ENCODE assay signal across 1 cellular context in the genomic region with DNA sequence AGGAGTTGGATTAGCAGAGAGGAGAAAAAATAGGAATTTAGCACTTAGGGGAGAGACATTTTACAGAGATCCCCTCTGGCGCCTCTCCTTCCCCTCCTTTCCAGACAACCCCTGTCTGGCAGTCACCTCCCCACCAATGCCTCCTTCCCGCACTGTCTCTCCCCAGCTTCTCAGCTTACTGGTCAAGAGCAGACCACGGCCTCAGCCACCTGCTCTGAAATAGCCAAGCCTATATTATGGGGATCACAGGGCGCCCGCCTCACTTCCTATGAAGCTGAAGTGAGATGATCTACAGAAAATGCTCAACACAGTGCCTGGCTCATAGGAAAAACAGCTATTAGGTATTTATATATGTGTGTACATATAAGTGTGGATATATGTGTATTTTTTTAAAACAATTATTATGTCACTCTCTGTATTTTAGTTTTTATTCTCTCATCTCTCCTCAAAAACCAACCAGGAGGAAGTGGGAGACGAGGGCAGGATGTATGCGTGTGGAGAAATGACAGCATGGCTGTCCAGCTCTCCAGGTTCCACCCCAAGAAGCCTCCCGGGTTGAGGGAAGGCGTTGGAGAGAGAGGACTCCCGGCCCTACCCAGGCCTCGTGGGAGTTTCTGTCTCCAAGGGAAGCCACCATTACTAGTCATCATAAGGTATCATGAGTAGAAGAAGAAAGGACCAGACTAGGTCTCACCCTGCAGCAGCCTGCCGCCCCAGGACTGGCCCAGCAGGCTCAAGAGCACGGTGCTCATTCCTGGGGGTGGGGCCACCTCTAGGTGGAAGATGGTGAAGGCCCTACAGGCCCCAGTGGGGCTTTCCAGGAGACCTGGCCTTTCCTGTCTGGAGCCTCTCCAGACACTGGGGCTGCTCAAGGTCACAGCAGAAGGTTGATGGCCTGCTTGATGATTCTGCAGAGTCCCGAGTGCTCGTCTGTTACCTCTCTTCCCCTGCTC.
TF ChIP-seq lines count a peak whose summit lies in the region.

No MANE protein-coding gene starts in this region.

TF ChIP-seq in GM23338, 12 proteins besides CTCF, POLR2A, EP300 and RAD21 (continued from another document):
- TF ChIP-seq, protein P1, sequence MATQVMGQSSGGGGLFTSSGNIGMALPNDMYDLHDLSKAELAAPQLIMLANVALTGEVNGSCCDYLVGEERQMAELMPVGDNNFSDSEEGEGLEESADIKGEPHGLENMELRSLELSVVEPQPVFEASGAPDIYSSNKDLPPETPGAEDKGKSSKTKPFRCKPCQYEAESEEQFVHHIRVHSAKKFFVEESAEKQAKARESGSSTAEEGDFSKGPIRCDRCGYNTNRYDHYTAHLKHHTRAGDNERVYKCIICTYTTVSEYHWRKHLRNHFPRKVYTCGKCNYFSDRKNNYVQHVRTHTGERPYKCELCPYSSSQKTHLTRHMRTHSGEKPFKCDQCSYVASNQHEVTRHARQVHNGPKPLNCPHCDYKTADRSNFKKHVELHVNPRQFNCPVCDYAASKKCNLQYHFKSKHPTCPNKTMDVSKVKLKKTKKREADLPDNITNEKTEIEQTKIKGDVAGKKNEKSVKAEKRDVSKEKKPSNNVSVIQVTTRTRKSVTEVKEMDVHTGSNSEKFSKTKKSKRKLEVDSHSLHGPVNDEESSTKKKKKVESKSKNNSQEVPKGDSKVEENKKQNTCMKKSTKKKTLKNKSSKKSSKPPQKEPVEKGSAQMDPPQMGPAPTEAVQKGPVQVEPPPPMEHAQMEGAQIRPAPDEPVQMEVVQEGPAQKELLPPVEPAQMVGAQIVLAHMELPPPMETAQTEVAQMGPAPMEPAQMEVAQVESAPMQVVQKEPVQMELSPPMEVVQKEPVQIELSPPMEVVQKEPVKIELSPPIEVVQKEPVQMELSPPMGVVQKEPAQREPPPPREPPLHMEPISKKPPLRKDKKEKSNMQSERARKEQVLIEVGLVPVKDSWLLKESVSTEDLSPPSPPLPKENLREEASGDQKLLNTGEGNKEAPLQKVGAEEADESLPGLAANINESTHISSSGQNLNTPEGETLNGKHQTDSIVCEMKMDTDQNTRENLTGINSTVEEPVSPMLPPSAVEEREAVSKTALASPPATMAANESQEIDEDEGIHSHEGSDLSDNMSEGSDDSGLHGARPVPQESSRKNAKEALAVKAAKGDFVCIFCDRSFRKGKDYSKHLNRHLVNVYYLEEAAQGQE (IDR thresholded peaks at IDR 0.05; ENCODE audit: unreplicated experiment): no peak
- TF ChIP-seq STAT1 (IDR thresholded peaks at IDR 0.05; ENCODE audit: unreplicated experiment): no peak
- TF ChIP-seq EZH2 (IDR thresholded peaks at IDR 0.05; ENCODE audit: low read depth, unreplicated experiment): no peak
- no peak for TF ChIP-seq EZH2phosphoT487 (IDR thresholded peaks at IDR 0.05; ENCODE audit: unreplicated experiment)
- TF ChIP-seq, protein P2, sequence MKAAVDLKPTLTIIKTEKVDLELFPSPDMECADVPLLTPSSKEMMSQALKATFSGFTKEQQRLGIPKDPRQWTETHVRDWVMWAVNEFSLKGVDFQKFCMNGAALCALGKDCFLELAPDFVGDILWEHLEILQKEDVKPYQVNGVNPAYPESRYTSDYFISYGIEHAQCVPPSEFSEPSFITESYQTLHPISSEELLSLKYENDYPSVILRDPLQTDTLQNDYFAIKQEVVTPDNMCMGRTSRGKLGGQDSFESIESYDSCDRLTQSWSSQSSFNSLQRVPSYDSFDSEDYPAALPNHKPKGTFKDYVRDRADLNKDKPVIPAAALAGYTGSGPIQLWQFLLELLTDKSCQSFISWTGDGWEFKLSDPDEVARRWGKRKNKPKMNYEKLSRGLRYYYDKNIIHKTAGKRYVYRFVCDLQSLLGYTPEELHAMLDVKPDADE (IDR thresholded peaks at IDR 0.05): no peak
- TF ChIP-seq, protein P3, sequence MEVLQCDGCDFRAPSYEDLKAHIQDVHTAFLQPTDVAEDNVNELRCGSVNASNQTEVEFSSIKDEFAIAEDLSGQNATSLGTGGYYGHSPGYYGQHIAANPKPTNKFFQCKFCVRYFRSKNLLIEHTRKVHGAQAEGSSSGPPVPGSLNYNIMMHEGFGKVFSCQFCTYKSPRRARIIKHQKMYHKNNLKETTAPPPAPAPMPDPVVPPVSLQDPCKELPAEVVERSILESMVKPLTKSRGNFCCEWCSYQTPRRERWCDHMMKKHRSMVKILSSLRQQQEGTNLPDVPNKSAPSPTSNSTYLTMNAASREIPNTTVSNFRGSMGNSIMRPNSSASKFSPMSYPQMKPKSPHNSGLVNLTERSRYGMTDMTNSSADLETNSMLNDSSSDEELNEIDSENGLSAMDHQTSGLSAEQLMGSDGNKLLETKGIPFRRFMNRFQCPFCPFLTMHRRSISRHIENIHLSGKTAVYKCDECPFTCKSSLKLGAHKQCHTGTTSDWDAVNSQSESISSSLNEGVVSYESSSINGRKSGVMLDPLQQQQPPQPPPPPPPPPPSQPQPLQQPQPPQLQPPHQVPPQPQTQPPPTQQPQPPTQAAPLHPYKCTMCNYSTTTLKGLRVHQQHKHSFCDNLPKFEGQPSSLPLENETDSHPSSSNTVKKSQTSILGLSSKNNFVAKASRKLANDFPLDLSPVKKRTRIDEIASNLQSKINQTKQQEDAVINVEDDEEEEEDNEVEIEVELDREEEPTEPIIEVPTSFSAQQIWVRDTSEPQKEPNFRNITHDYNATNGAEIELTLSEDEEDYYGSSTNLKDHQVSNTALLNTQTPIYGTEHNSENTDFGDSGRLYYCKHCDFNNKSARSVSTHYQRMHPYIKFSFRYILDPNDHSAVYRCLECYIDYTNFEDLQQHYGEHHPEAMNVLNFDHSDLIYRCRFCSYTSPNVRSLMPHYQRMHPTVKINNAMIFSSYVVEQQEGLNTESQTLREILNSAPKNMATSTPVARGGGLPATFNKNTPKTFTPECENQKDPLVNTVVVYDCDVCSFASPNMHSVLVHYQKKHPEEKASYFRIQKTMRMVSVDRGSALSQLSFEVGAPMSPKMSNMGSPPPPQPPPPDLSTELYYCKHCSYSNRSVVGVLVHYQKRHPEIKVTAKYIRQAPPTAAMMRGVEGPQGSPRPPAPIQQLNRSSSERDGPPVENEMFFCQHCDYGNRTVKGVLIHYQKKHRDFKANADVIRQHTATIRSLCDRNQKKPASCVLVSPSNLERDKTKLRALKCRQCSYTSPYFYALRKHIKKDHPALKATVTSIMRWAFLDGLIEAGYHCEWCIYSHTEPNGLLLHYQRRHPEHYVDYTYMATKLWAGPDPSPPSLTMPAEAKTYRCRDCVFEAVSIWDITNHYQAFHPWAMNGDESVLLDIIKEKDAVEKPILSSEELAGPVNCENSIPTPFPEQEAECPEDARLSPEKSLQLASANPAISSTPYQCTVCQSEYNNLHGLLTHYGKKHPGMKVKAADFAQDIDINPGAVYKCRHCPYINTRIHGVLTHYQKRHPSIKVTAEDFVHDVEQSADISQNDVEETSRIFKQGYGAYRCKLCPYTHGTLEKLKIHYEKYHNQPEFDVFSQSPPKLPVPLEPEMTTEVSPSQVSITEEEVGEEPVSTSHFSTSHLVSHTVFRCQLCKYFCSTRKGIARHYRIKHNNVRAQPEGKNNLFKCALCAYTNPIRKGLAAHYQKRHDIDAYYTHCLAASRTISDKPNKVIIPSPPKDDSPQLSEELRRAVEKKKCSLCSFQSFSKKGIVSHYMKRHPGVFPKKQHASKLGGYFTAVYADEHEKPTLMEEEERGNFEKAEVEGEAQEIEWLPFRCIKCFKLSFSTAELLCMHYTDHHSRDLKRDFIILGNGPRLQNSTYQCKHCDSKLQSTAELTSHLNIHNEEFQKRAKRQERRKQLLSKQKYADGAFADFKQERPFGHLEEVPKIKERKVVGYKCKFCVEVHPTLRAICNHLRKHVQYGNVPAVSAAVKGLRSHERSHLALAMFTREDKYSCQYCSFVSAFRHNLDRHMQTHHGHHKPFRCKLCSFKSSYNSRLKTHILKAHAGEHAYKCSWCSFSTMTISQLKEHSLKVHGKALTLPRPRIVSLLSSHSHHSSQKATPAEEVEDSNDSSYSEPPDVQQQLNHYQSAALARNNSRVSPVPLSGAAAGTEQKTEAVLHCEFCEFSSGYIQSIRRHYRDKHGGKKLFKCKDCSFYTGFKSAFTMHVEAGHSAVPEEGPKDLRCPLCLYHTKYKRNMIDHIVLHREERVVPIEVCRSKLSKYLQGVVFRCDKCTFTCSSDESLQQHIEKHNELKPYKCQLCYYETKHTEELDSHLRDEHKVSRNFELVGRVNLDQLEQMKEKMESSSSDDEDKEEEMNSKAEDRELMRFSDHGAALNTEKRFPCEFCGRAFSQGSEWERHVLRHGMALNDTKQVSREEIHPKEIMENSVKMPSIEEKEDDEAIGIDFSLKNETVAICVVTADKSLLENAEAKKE (CRISPR knock-in tag; IDR thresholded peaks at IDR 0.05): no peak
- no peak for TF ChIP-seq ZNF114 (CRISPR knock-in tag; IDR thresholded peaks at IDR 0.05)
- TF ChIP-seq CREB1 (CRISPR knock-in tag; IDR thresholded peaks at IDR 0.05; ENCODE audit: low read depth): no peak
- no peak for TF ChIP-seq NANOG (IDR thresholded peaks at IDR 0.05; ENCODE audit: borderline replicate concordance)
- TF ChIP-seq JUNB (IDR thresholded peaks at IDR 0.05; ENCODE audit: unreplicated experiment): no peak
